ENCODE assay signal across 22 cellular contexts in the genomic region with DNA sequence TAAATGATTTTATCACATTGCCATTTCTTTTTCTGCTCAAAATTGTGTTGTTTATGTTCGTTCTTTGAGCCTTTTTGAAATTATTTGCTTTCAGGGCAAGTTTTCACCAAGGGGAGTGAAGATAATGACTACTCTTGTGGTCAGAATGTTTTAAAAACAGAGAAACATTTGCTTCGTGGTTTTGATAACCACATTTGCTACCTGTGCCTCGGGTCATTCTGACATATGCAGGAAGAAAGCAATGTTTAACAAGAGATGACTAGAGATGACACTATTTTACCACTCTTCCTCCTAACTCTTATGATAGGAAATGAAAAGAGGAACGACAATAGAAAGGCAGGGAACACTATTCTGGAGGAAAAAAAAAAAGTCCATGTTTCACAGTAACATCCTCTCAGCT.
DNase-seq lines count a peak whose midpoint lies in the region; ATAC-seq, FAIRE-seq and TF ChIP-seq lines count a peak whose summit lies in the region.
"Had no signal": no experiment of that assay in that cellular context is flagged by ENCODE, and none has a peak within 500 bp of the region (broad histone marks: within the 10 kb centered on the region; RNA-seq: fewer than 3 reads in every experiment).

No MANE protein-coding gene starts in this region.

- DNase-seq in A549 (ENCODE audit: low read depth in 1 of 2, low spot score in 1 of 2) (no peak), HS-5 (ENCODE audit: low read depth) (peak; percentile 8), astrocyte (ENCODE audit: low read depth) (peak; percentile 2), cerebellar cortex (ENCODE audit: low spot score) (no peak), NCI-H187 (lab: John Stamatoyannopoulos, UW) (no peak)
- no peak for DNase-seq in activated CD4-positive, alpha-beta memory T cell treated with anti-CD3 and anti-CD28 coated beads for 36 hours
- DNase-seq: AML-193; CD4-positive, CD25-positive, alpha-beta regulatory T cell; DMS79 treated with DMSO at 0.1 percent for 48 hours; GF-D8; GM23248; KG1; NCI-H146; NCI-H345; NCI-H69 had no signal

- H4K20me1 ChIP-seq in OCI-LY3 (ENCODE audit: insufficient read depth, low read length): no peaks in the 10 kb centered on the region
- no peaks in the 10 kb centered on the region for H4K20me1 ChIP-seq in astrocyte (ENCODE audit: insufficient read depth, low read length)

- H3K79me2 ChIP-seq in OCI-LY3 (ENCODE audit: low read length) (no peaks in the 10 kb centered on the region), astrocyte (ENCODE audit: insufficient read depth, low read length) (no peaks in the 10 kb centered on the region)

- peaks cover 10% of the 10 kb centered on the region for H3K4me1 Mint-ChIP-seq in astrocyte (ENCODE audit: low read depth, unreplicated experiment)
- H3K4me1 Mint-ChIP-seq in activated CD4-positive, alpha-beta memory T cell treated with anti-CD3 and anti-CD28 coated beads for 36 hours (ENCODE audit: low read depth): no peaks in the 10 kb centered on the region

- POLR2A ChIA-PET in A549 (lab: Yijun Ruan, JAX): no interaction called here
- POLR2A ChIA-PET in activated CD4-positive, alpha-beta memory T cell treated with anti-CD3 and anti-CD28 coated beads for 36 hours (lab: Charles Lee): no interaction called here

- H3K9me3 ChIP-seq in A549 (no peaks in the 10 kb centered on the region), OCI-LY3 (ENCODE audit: insufficient read depth, low read length) (no peaks in the 10 kb centered on the region), astrocyte (ENCODE audit: insufficient read depth, low read depth, low read length) (no peaks in the 10 kb centered on the region)

- no peak overlapping the region for H3K4me3 Mint-ChIP-seq in astrocyte (ENCODE audit: unreplicated experiment)
- no peak overlapping the region for H3K4me3 Mint-ChIP-seq in activated CD4-positive, alpha-beta memory T cell treated with anti-CD3 and anti-CD28 coated beads for 36 hours
- H3K4me3 Mint-ChIP-seq: CD4-positive, CD25-positive, alpha-beta regulatory T cell had no signal

- H3K27ac Mint-ChIP-seq in astrocyte (ENCODE audit: unreplicated experiment): no peak overlapping the region
- H3K27ac Mint-ChIP-seq in activated CD4-positive, alpha-beta memory T cell treated with anti-CD3 and anti-CD28 coated beads for 36 hours: no peak overlapping the region
- H3K27ac Mint-ChIP-seq: CD4-positive, CD25-positive, alpha-beta regulatory T cell had no signal

- H3K27ac ChIP-seq in A549 (no peak overlapping the region), OCI-LY3 (ENCODE audit: low read length) (no peak overlapping the region), astrocyte (ENCODE audit: low read depth, low read length) (no peak overlapping the region)
- H3K27ac ChIP-seq: GM23248, RWPE1, SJSA1 had no signal

- CTCF ChIA-PET in A549 (lab: Yijun Ruan, JAX): no interaction called here
- CTCF ChIA-PET in activated CD4-positive, alpha-beta memory T cell treated with anti-CD3 and anti-CD28 coated beads for 36 hours (lab: Charles Lee): no interaction called here

- TF ChIP-seq EP300 in A549 (IDR thresholded peaks at IDR 0.05): no peak

- no peaks in the 10 kb centered on the region for H3K27me3 ChIP-seq in OCI-LY3 (ENCODE audit: low read depth, low read length)
- H3K27me3 ChIP-seq in astrocyte (ENCODE audit: insufficient read depth, low read length): no peaks in the 10 kb centered on the region
- H3K27me3 ChIP-seq: SJSA1 had no signal

- H3K4me1 ChIP-seq in A549 (peaks cover 13% of the 10 kb centered on the region; the same call in 2 of the 3 replicates), OCI-LY3 (ENCODE audit: low read length) (peaks cover 15% of the 10 kb centered on the region), astrocyte (ENCODE audit: insufficient read depth, low read length) (no peaks in the 10 kb centered on the region)
- H3K4me1 ChIP-seq: SJSA1 had no signal

- peaks cover 2% of the 10 kb centered on the region for H3K27me3 Mint-ChIP-seq in astrocyte (ENCODE audit: low read depth, unreplicated experiment)
- H3K27me3 Mint-ChIP-seq in activated CD4-positive, alpha-beta memory T cell treated with anti-CD3 and anti-CD28 coated beads for 36 hours: no peaks in the 10 kb centered on the region
- H3K27me3 Mint-ChIP-seq: CD4-positive, CD25-positive, alpha-beta regulatory T cell had no signal

- 6% methylated on average over 4 of the region's 4 CpGs for WGBS in A549 (ENCODE audit: missing lambda C conversion rate)

- H3K36me3 ChIP-seq in OCI-LY3 (replicated peaks; ENCODE audit: low read depth, low read length) (no peaks in the 10 kb centered on the region), astrocyte (ENCODE audit: insufficient read depth, low read length) (no peaks in the 10 kb centered on the region)
- H3K36me3 ChIP-seq: SJSA1 had no signal

- TF ChIP-seq RAD21 in A549 (conservative IDR thresholded peaks at IDR 0.05 in 1 of 2, IDR thresholded peaks at IDR 0.05 in 1 of 2): no peak

- H2AFZ ChIP-seq in OCI-LY3 (ENCODE audit: low read depth, low read length): no peak overlapping the region
- H2AFZ ChIP-seq in astrocyte (ENCODE audit: low read depth, low read length): no peak overlapping the region
- H2AFZ ChIP-seq: GM23248 had no signal

- FAIRE-seq in A549 (lab: Jason Lieb, UNC) (no peak), astrocyte (lab: Jason Lieb, UNC) (peak; percentile 13)
- FAIRE-seq: A204.1, D721Med had no signal

- TF ChIP-seq POLR2A in A549 (IDR thresholded peaks at IDR 0.05; ENCODE audit: low read length): no peak

- no peaks in the 10 kb centered on the region for H3K9me3 Mint-ChIP-seq in astrocyte (ENCODE audit: unreplicated experiment)
- H3K9me3 Mint-ChIP-seq in activated CD4-positive, alpha-beta memory T cell treated with anti-CD3 and anti-CD28 coated beads for 36 hours: peaks cover 39% of the 10 kb centered on the region

- no peaks in the 10 kb centered on the region for H3K36me3 Mint-ChIP-seq in astrocyte (ENCODE audit: low read depth, unreplicated experiment)
- no peaks in the 10 kb centered on the region for H3K36me3 Mint-ChIP-seq in activated CD4-positive, alpha-beta memory T cell treated with anti-CD3 and anti-CD28 coated beads for 36 hours
- H3K36me3 Mint-ChIP-seq: CD4-positive, CD25-positive, alpha-beta regulatory T cell had no signal

- no peak overlapping the region for H3K9ac ChIP-seq in OCI-LY3 (ENCODE audit: low read length)
- H3K9ac ChIP-seq in astrocyte (ENCODE audit: low read length): no peak overlapping the region
- H3K9ac ChIP-seq: GM23248 had no signal

- H3K4me2 ChIP-seq in A549: peak overlapping the region; percentile 31
- H3K4me2 ChIP-seq in OCI-LY3 (ENCODE audit: low read length): peak overlapping the region; percentile 17; the same call in 1 of the 2 replicates
- no peak overlapping the region for H3K4me2 ChIP-seq in astrocyte (ENCODE audit: low read length)

- intact Hi-C loops in activated CD4-positive, alpha-beta memory T cell treated with anti-CD3 and anti-CD28 coated beads for 36 hours (cut with micrococcal nuclease): no loop called here

- no peak overlapping the region for H3K4me3 ChIP-seq in A549
- H3K4me3 ChIP-seq in OCI-LY3 (ENCODE audit: low read length): no peak overlapping the region
- no peak overlapping the region for H3K4me3 ChIP-seq in astrocyte (ENCODE audit: insufficient read depth, low read depth, low read length)
- H3K4me3 ChIP-seq: GM23248, SJSA1 had no signal

- TF ChIP-seq CTCF in A549 (IDR thresholded peaks at IDR 0.05) (no peak), OCI-LY3 (IDR thresholded peaks at IDR 0.05; ENCODE audit: low read depth, low read length) (no peak), astrocyte (IDR thresholded peaks at IDR 0.05; ENCODE audit: insufficient read depth, low read depth, low read length) (no peak)

- no peak for ATAC-seq in A549
- ATAC-seq in HG02852 (IDR thresholded peaks at IDR 0.05; ENCODE audit: unreplicated experiment): no peak
- ATAC-seq: HCT116 had no signal

TF ChIP-seq in A549, 52 proteins besides CTCF, POLR2A, EP300 and RAD21:
- TF ChIP-seq ZNF302 (CRISPR knock-in tag; IDR thresholded peaks at IDR 0.05): no peak
- TF ChIP-seq BHLHE40 (IDR thresholded peaks at IDR 0.05; ENCODE audit: low read depth, low read length): no peak
- TF ChIP-seq, protein P1, sequence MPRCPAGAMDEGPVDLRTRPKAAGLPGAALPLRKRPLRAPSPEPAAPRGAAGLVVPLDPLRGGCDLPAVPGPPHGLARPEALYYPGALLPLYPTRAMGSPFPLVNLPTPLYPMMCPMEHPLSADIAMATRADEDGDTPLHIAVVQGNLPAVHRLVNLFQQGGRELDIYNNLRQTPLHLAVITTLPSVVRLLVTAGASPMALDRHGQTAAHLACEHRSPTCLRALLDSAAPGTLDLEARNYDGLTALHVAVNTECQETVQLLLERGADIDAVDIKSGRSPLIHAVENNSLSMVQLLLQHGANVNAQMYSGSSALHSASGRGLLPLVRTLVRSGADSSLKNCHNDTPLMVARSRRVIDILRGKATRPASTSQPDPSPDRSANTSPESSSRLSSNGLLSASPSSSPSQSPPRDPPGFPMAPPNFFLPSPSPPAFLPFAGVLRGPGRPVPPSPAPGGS (IDR thresholded peaks at IDR 0.05): no peak
- TF ChIP-seq FOXS1 (CRISPR knock-in tag; IDR thresholded peaks at IDR 0.05): no peak
- no peak for TF ChIP-seq MAZ (IDR thresholded peaks at IDR 0.05; ENCODE audit: borderline replicate concordance, low read depth, low read length)
- TF ChIP-seq NR3C1 (IDR thresholded peaks at IDR 0.05): no peak
- no peak for TF ChIP-seq NFE2L2 (conservative IDR thresholded peaks at IDR 0.05; ENCODE audit: low read length)
- TF ChIP-seq EHF (CRISPR knock-in tag; IDR thresholded peaks at IDR 0.05): no peak
- no peak for TF ChIP-seq ESRRA (IDR thresholded peaks at IDR 0.05; ENCODE audit: borderline replicate concordance, low read length)
- no peak for TF ChIP-seq MAFK (IDR thresholded peaks at IDR 0.05; ENCODE audit: partially characterized antibody)
- no peak for TF ChIP-seq CBX2 (IDR thresholded peaks at IDR 0.05; ENCODE audit: borderline replicate concordance, low read depth)
- TF ChIP-seq TP53 (CRISPR knock-in tag; IDR thresholded peaks at IDR 0.05): no peak
- TF ChIP-seq, protein P2, sequence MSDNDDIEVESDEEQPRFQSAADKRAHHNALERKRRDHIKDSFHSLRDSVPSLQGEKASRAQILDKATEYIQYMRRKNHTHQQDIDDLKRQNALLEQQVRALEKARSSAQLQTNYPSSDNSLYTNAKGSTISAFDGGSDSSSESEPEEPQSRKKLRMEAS (IDR thresholded peaks at IDR 0.05): no peak
- TF ChIP-seq MYC (IDR thresholded peaks at IDR 0.05; ENCODE audit: borderline replicate concordance, low read length): no peak
- no peak for TF ChIP-seq ZFP36 (IDR thresholded peaks at IDR 0.05; ENCODE audit: borderline replicate concordance, partially characterized antibody)
- TF ChIP-seq HDAC2 (IDR thresholded peaks at IDR 0.05): no peak
- TF ChIP-seq JUN (IDR thresholded peaks at IDR 0.05): no peak
- TF ChIP-seq POLR2AphosphoS2 (conservative IDR thresholded peaks at IDR 0.05; ENCODE audit: low read length): no peak

Comparison
In these comparisons a context has a peak if more than half of its experiments do, and no peak if none do; other contexts are left out.
1. DNase-seq: peak in HS-5 (single experiment) and astrocyte (single experiment); none in A549 (0 of 2), cerebellar cortex (single experiment), NCI-H187 (0 of 2) and activated CD4-positive, alpha-beta memory T cell treated with anti-CD3 and anti-CD28 coated beads for 36 hours (single experiment).